Comparison of ENCODE assay signal across 1 cellular context in genomic region chr7:103996017-103996551, GRCh38.
TF ChIP-seq lines count a peak whose summit lies in the region.

No MANE protein-coding gene starts in this region.

TF ChIP-seq in K562, 482 proteins besides CTCF, POLR2A, EP300 and RAD21 (continued from another document):
- TF ChIP-seq THRB (CRISPR knock-in tag; conservative IDR thresholded peaks at IDR 0.05): peak; percentile 82
- TF ChIP-seq ARID2 (IDR thresholded peaks at IDR 0.05): no peak
- peak; percentile 95 for TF ChIP-seq ZKSCAN8 (CRISPR knock-in tag; IDR thresholded peaks at IDR 0.05)
- TF ChIP-seq ZNF589 (CRISPR knock-in tag; IDR thresholded peaks at IDR 0.05; ENCODE audit: low read depth): peak; percentile 100
- TF ChIP-seq PTRF (tag; IDR thresholded peaks at IDR 0.05): no peak
- no peak for TF ChIP-seq POLR2AphosphoS2 (IDR thresholded peaks at IDR 0.05; ENCODE audit: low read length)
- no peak for TF ChIP-seq MCM3 (IDR thresholded peaks at IDR 0.05)
- TF ChIP-seq FOXK2 (conservative IDR thresholded peaks at IDR 0.05 in 1 of 2, IDR thresholded peaks at IDR 0.05 in 1 of 2; ENCODE audit: low read depth in 2 of 2): peak; percentile 82 to 83
- TF ChIP-seq TEAD1 (CRISPR knock-in tag; IDR thresholded peaks at IDR 0.05): peak; percentile 32 to 96; a peak in 2 of 4 replicates
